In genomic region chr5:149990518-149991376, GRCh38 we compare ENCODE assay signal across 8 cellular contexts. TPM values are rescaled to one million over a fixed set of nuclear protein-coding genes. Genes with fewer than 3 reads are reported as not detected.
DNase-seq lines count a peak whose midpoint lies in the region; ATAC-seq and TF ChIP-seq lines count a peak whose summit lies in the region.

No MANE protein-coding gene starts in this region.

- ATAC-seq in GM21367 (IDR thresholded peaks at IDR 0.05; ENCODE audit: unreplicated experiment): peak; percentile 71

- no peak overlapping the region for H3K27ac Mint-ChIP-seq in CD8-positive, alpha-beta memory T cell

- no peaks in the 10 kb centered on the region for H3K9me3 ChIP-seq in CD8-positive, alpha-beta memory T cell (ENCODE audit: low read length)
- H3K9me3 ChIP-seq in neutrophil (no peaks in the 10 kb centered on the region), tibial artery (no peaks in the 10 kb centered on the region)

- no peaks in the 10 kb centered on the region for H3K27me3 ChIP-seq in CD8-positive, alpha-beta memory T cell (ENCODE audit: insufficient read depth, low read length, poor library complexity, severe bottlenecking)
- H3K27me3 ChIP-seq in neutrophil (no peaks in the 10 kb centered on the region), tibial artery (no peaks in the 10 kb centered on the region)

- CTCF ChIA-PET in CD8-positive, alpha-beta memory T cell (lab: Charles Lee): interaction anchor here (0.6 to 5.2 kb wide), 20 partner anchors 9 to 353 kb away, joined by 3 to 69 read pairs (median 3); partner anchors contain the start of genes HMGXB3 and TIGD6

- intact Hi-C loops in tibial artery (cut with DNase I; ENCODE audit: low total_unique reads): loop anchor here (5.0 to 10.0 kb wide), 2 partner anchors 158 to 346 kb away; no protein-coding TSS in a partner anchor

- H3K4me1 ChIP-seq in CD8-positive, alpha-beta memory T cell (ENCODE audit: insufficient read depth, low read length): no peaks in the 10 kb centered on the region
- no peaks in the 10 kb centered on the region for H3K4me1 ChIP-seq in neutrophil (ENCODE audit: control insufficient read depth in 1 of 2, insufficient read depth in 1 of 2, low read depth in 1 of 2, low read length in 1 of 2)
- peaks cover 0 to 24% (median 0%) of the 10 kb centered on the region in 4 donors for H3K4me1 ChIP-seq in tibial artery

- H3K36me3 Mint-ChIP-seq in CD8-positive, alpha-beta memory T cell: peaks cover 0 to 11% (median 7%) of the 10 kb centered on the region in 3 donors

- H3K4me1 Mint-ChIP-seq in CD8-positive, alpha-beta memory T cell: no peaks in the 10 kb centered on the region

- H3K4me3 Mint-ChIP-seq in CD8-positive, alpha-beta memory T cell: no peak overlapping the region

- POLR2A ChIA-PET in CD8-positive, alpha-beta memory T cell (lab: Charles Lee): interaction anchor here (1.0 kb wide), 1 partner anchor 350 kb away, joined by 3 read pairs; no protein-coding TSS in a partner anchor

- H3K27ac ChIP-seq in CD8-positive, alpha-beta memory T cell (ENCODE audit: low read depth, low read length): no peak overlapping the region
- H3K27ac ChIP-seq in neutrophil (no peak overlapping the region), tibial artery (no peak overlapping the region)

- TF ChIP-seq CTCF in LNCAP (IDR thresholded peaks at IDR 0.05) (peak; percentile 88), fibroblast of pulmonary artery (IDR thresholded peaks at IDR 0.05; ENCODE audit: low read length, missing control alignments) (peak; percentile 96), neutrophil (IDR thresholded peaks at IDR 0.05) (peak; percentile 83), tibial artery (IDR thresholded peaks at IDR 0.05) (peak; percentile 92 to 94)

- peak; percentile 46 to 76 (median 49) for DNase-seq in CD8-positive, alpha-beta memory T cell
- DNase-seq in RPMI7951 (ENCODE audit: low read depth) (peak; percentile 61), activated T-helper 1 cell treated with Interleukin-2 at 50 U/mL for 16 hours (ENCODE audit: low read depth) (peak; percentile 35), fibroblast of pulmonary artery (ENCODE audit: low read depth) (peak; percentile 85), tibial artery (peak; percentile 80 to 82)

- H3K36me3 ChIP-seq in CD8-positive, alpha-beta memory T cell (ENCODE audit: insufficient read depth, low read length): no peaks in the 10 kb centered on the region
- peaks cover 5% of the 10 kb centered on the region for H3K36me3 ChIP-seq in neutrophil
- peaks cover 0 to 11% (median 0%) of the 10 kb centered on the region in 3 donors for H3K36me3 ChIP-seq in tibial artery

- no peaks in the 10 kb centered on the region for H3K9me3 Mint-ChIP-seq in CD8-positive, alpha-beta memory T cell

- no peak overlapping the region for H3K4me3 ChIP-seq in CD8-positive, alpha-beta memory T cell (ENCODE audit: low read length)
- H3K4me3 ChIP-seq in fibroblast of pulmonary artery (replicated peaks; ENCODE audit: low read depth, low read length) (no peak overlapping the region), neutrophil (ENCODE audit: low read depth in 1 of 2, low read length in 1 of 2) (no peak overlapping the region), tibial artery (no peak overlapping the region)

- H3K27me3 Mint-ChIP-seq in CD8-positive, alpha-beta memory T cell: no peaks in the 10 kb centered on the region

RNA-seq across cellular contexts. Expression of gene TIGD6, which starts 9.7 kb away (rescaled TPM):
- total RNA-seq in CD8-positive, alpha-beta memory T cell: 1 to 10 TPM; 3.0 to 3.1 TPM
- 1.5 TPM for polyA plus RNA-seq in CD8-positive, alpha-beta memory T cell
- total RNA-seq in RPMI7951 (2014; rRNA removed; shearing (Covaris generic)): 4.4 and 7.0 TPM in 2 replicates

RNA-seq across cellular contexts. Expression of gene HMGXB3, which starts 9.8 kb away (rescaled TPM):
- total RNA-seq in CD8-positive, alpha-beta memory T cell: 10 to 100 TPM; 36.8 to 40.7 TPM
- polyA plus RNA-seq in CD8-positive, alpha-beta memory T cell: 15.3 TPM
- total RNA-seq in RPMI7951 (2014; rRNA removed; shearing (Covaris generic)): 28.1 and 28.4 TPM in 2 replicates

RNA-seq across cellular contexts. Expression of gene SLC26A2, which starts 30.2 kb away (rescaled TPM):
- total RNA-seq in CD8-positive, alpha-beta memory T cell: 10 to 100 TPM in 1 of 2 experiments, 1 to 10 TPM in 1; 9.7 to 10.2 TPM
- 4.6 TPM for polyA plus RNA-seq in CD8-positive, alpha-beta memory T cell
- total RNA-seq in RPMI7951 (2014; rRNA removed; shearing (Covaris generic)): 12.5 and 13.6 TPM in 2 replicates

RNA-seq across cellular contexts. Expression of gene PDE6A, which starts 46.2 kb away (rescaled TPM):
- total RNA-seq in CD8-positive, alpha-beta memory T cell: not detected
- not detected for polyA plus RNA-seq in CD8-positive, alpha-beta memory T cell
- 0.10 and 0.12 TPM in 2 replicates for total RNA-seq in RPMI7951 (2014; rRNA removed; shearing (Covaris generic))

Comparison
In these comparisons a context has a peak if more than half of its experiments do, and no peak if none do; other contexts are left out.
1. DNase-seq: peak in every context shown above with its lines; median percentile 85 in fibroblast of pulmonary artery; 81 in tibial artery; 61 in RPMI7951; 49 in CD8-positive, alpha-beta memory T cell; 35 in activated T-helper 1 cell treated with Interleukin-2 at 50 U/mL for 16 hours.